In the genomic region with DNA sequence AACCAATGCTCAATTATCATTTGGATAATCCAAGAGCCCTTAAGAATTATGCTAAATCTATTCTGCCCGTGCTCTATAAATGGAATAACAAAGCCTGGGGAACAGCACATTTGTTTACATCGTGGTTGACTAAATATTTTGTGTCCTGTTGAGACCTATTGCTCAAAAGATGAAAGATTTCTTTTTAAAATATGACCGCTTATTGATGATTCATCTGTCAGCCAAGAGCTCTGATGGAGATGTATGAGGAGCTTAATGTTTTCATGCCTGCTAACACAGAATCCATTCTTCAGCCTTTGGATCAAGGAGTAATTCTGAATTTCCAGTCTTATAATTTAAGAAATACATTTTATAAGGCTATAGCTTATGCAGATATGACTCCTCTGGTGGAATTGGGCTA, we compare ENCODE assay signal across 24 cellular contexts.
"Had no signal": no experiment of that assay in that cellular context is flagged by ENCODE, and none has a peak within 500 bp of the region (broad histone marks: within the 10 kb centered on the region; RNA-seq: fewer than 3 reads in every experiment).

No MANE protein-coding gene starts in this region.

- H3K4me3 ChIP-seq: body of pancreas, esophagus squamous epithelium, lower lobe of right lung, neural progenitor cell, uterus had no signal

- H3K27ac ChIP-seq: body of pancreas, esophagus squamous epithelium, lower lobe of right lung, neural progenitor cell, uterus had no signal

- H3K9me3 ChIP-seq: body of pancreas, esophagus squamous epithelium, lower lobe of right lung, uterus had no signal

- DNase-seq: activated B cell treated with CpG ODN at 0.5 μM for 24 hours; activated CD4-positive, alpha-beta T cell treated with anti-CD3 and anti-CD28 coated beads for 36 hours; activated CD4-positive, alpha-beta T cell treated with anti-CD3 and anti-CD28 coated beads, Interleukin-2, amount 50 U/mL, for 4 hours; activated effector memory CD4-positive, alpha-beta T cell treated with Interleukin-2 at 50 U/mL for 16 hours; activated naive CD4-positive, alpha-beta T cell treated with anti-CD3 and anti-CD28 coated beads for 36 hours; activated naive CD8-positive, alpha-beta T cell treated with anti-CD3 and anti-CD28 coated beads, Interleukin-2, amount 10 ng/mL, durations not matched to agents 7 days and 5 days; activated T-cell treated with anti-CD3 and anti-CD28 coated beads, Interleukin-2, amount 50 U/mL, for 72 hours; amygdala; body of pancreas; dermis blood vessel endothelial cell; effector memory CD4-positive, alpha-beta T cell; esophagus squamous epithelium; foreskin fibroblast; lower lobe of right lung; naive thymus-derived CD8-positive, alpha-beta T cell; stimulated activated CD4-positive, alpha-beta T cell treated with anti-CD3 and anti-CD28 coated beads, Interleukin-2, amount 100 ng/mL, for 48 hours; stimulated activated CD8-positive, alpha-beta memory T cell treated with anti-CD3 and anti-CD28 coated beads, Interleukin-4, amount 100 ng/mL, for 48 hours; stimulated activated naive B cell treated with anti-CD40 and anti-IgM and Interleukin-4, amounts not matched to agents 10 μg/mL and 1 μg/mL and 100 μg/mL, for 72 hours; T-helper 17 cell; trophoblast cell; uterus had no signal

- H3K36me3 ChIP-seq: esophagus squamous epithelium, lower lobe of right lung, neural progenitor cell had no signal

- ATAC-seq: activated CD4-positive, alpha-beta T cell treated with anti-CD3 and anti-CD28 coated beads for 36 hours; activated T-cell treated with anti-CD3 and anti-CD28 coated beads, Interleukin-2, amount 50 U/mL, for 72 hours; body of pancreas; left lobe of liver; lower lobe of right lung; naive thymus-derived CD8-positive, alpha-beta T cell; sciatic nerve; stimulated activated naive B cell treated with anti-CD40 and anti-IgM and Interleukin-4, amounts not matched to agents 10 μg/mL and 1 μg/mL and 100 μg/mL, for 72 hours; T-helper 17 cell had no signal

- H3K27me3 ChIP-seq: body of pancreas, esophagus squamous epithelium, neural progenitor cell, uterus had no signal

- H3K4me1 ChIP-seq: body of pancreas, lower lobe of right lung, neural progenitor cell, uterus had no signal
